ENCODE assay signal across 1 cellular context in genomic region chr6:53348436-53349208, GRCh38.
TF ChIP-seq lines count a peak whose summit lies in the region.

TSS of gene ELOVL5 (minus strand) at chr6:53348950. CDS start at chr6:53295699, 53,251 bp downstream.

TF ChIP-seq in A549, 52 proteins besides CTCF, POLR2A, EP300 and RAD21 (continued from another document):
- TF ChIP-seq RFX5 (IDR thresholded peaks at IDR 0.05) (peak; percentile 79), PHF8 (IDR thresholded peaks at IDR 0.05; ENCODE audit: borderline replicate concordance, low read depth) (peak; percentile 34; the same call in 1 of the 2 replicates), RARB (CRISPR knock-in tag; IDR thresholded peaks at IDR 0.05) (no peak), NR3C1 (IDR thresholded peaks at IDR 0.05) (no peak), HES2 (IDR thresholded peaks at IDR 0.05) (no peak), ZNF302 (CRISPR knock-in tag; IDR thresholded peaks at IDR 0.05) (no peak), CHD4 (IDR thresholded peaks at IDR 0.05; ENCODE audit: borderline replicate concordance) (no peak), JUN (IDR thresholded peaks at IDR 0.05) (peak in 1 of 2 experiments; percentile 19; a peak in 1 of 5 replicates), CEBPB (IDR thresholded peaks at IDR 0.05) (no peak), CHD2 (IDR thresholded peaks at IDR 0.05; ENCODE audit: low read length, partially characterized antibody) (no peak), GATA3 (IDR thresholded peaks at IDR 0.05; ENCODE audit: borderline replicate concordance) (no peak; the same call in 1 of the 2 replicates)
